ENCODE assay signal across 9 cellular contexts in the genomic region with DNA sequence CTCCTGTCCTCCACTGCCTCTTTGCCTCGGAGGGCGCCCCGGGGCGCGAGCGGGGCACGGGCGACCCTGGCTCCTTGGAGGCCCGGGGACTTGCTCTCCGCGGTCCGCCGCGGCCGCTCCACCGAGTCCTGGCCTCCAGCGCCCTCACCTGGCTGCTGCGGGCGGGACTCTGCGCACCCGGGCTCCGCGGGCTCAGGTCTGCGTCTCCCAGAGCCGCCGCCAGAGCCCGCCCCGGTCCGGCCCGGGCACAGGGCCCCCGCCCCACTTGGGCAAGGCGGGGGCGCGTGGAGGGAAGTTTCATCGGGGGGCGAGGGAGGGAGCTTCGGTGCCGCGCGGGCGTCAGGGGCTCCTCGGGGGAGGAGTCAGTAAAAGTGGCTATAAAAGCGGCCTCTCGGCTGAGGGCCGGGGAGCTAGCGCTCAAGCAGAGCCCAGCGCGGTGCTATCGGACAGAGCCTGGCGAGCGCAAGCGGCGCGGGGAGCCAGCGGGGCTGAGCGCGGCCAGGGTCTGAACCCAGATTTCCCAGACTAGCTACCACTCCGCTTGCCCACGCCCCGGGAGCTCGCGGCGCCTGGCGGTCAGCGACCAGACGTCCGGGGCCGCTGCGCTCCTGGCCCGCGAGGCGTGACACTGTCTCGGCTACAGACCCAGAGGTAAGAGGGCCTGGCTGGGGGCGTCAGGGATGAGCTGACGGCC. TPM values are rescaled to one million over a fixed set of nuclear protein-coding genes. Genes with fewer than 3 reads are reported as not detected.
A peak's percentile ranks its signal among the peaks of the same experiment; 100 is the strongest.
DNase-seq lines count a peak whose midpoint lies in the region; ATAC-seq and TF ChIP-seq lines count a peak whose summit lies in the region.
"Had no signal": no experiment of that assay in that cellular context is flagged by ENCODE, and none has a peak within 500 bp of the region (broad histone marks: within the 10 kb centered on the region; RNA-seq: fewer than 3 reads in every experiment).

A gene with protein sequence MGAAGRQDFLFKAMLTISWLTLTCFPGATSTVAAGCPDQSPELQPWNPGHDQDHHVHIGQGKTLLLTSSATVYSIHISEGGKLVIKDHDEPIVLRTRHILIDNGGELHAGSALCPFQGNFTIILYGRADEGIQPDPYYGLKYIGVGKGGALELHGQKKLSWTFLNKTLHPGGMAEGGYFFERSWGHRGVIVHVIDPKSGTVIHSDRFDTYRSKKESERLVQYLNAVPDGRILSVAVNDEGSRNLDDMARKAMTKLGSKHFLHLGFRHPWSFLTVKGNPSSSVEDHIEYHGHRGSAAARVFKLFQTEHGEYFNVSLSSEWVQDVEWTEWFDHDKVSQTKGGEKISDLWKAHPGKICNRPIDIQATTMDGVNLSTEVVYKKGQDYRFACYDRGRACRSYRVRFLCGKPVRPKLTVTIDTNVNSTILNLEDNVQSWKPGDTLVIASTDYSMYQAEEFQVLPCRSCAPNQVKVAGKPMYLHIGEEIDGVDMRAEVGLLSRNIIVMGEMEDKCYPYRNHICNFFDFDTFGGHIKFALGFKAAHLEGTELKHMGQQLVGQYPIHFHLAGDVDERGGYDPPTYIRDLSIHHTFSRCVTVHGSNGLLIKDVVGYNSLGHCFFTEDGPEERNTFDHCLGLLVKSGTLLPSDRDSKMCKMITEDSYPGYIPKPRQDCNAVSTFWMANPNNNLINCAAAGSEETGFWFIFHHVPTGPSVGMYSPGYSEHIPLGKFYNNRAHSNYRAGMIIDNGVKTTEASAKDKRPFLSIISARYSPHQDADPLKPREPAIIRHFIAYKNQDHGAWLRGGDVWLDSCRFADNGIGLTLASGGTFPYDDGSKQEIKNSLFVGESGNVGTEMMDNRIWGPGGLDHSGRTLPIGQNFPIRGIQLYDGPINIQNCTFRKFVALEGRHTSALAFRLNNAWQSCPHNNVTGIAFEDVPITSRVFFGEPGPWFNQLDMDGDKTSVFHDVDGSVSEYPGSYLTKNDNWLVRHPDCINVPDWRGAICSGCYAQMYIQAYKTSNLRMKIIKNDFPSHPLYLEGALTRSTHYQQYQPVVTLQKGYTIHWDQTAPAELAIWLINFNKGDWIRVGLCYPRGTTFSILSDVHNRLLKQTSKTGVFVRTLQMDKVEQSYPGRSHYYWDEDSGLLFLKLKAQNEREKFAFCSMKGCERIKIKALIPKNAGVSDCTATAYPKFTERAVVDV (N-terminal part only) (plus strand): TSS at position 407 of the 694 bp plus-strand sequence. CDS start 94,510 bp downstream, outside the sequence.

- no peaks in the 10 kb centered on the region for H3K79me2 ChIP-seq in hepatocyte

- no peak for ATAC-seq in GM21737 (IDR thresholded peaks at IDR 0.05; ENCODE audit: unreplicated experiment)

- H3K4me3 ChIP-seq in HUES64 (ENCODE audit: low read length) = peak within 1 kb of the TSS; percentile 52
- peak within 1 kb of the TSS; percentile 50 for H3K4me3 ChIP-seq in astrocyte of the spinal cord (ENCODE audit: low read depth, low read length)
- H3K4me3 ChIP-seq in hepatocyte = peak within 1 kb of the TSS; percentile 62

- peak; percentile 65 for DNase-seq in DMS114 treated with DMSO at 0.1 percent for 48 hours (lab: John Stamatoyannopoulos, UW; ENCODE audit: unreplicated experiment)
- peak; percentile 60 for DNase-seq in RPMI7951 (ENCODE audit: low read depth)
- DNase-seq in astrocyte of the spinal cord (ENCODE audit: low read depth, low spot score) = peak; percentile 78
- DNase-seq in hepatocyte (ENCODE audit: low spot score) = peak; percentile 91
- peak; percentile 49 for DNase-seq in putamen (ENCODE audit: low spot score)
- no peak for DNase-seq in OCI-M2 (lab: John Stamatoyannopoulos, UW; ENCODE audit: unreplicated experiment)

- H4K20me1 ChIP-seq in hepatocyte (ENCODE audit: insufficient read depth, poor library complexity, severe bottlenecking) = no peaks in the 10 kb centered on the region

- H3K4me1 ChIP-seq in HUES64 (ENCODE audit: insufficient read depth, low read length) (0 out of 2 replicates have a peak, but pooled peaks cover 5% of the 10 kb centered on the region), hepatocyte (ENCODE audit: insufficient read depth) (peaks cover 18% of the 10 kb centered on the region)

- 1% methylated on average over 75 of the region's 75 CpGs for WGBS in HUES64
- WGBS in hepatocyte (ENCODE audit: low lambda C conversion rate, missing lambda C conversion rate) = 1% methylated on average over 42 of the region's 75 CpGs

- H3K27ac ChIP-seq in HUES64 (ENCODE audit: low read depth, low read length) (no peak within 1 kb of the TSS), hepatocyte (no peak within 1 kb of the TSS)

- TF ChIP-seq CTCF in astrocyte of the spinal cord (IDR thresholded peaks at IDR 0.05; ENCODE audit: low read depth, low read length) (peak; percentile 75), hepatocyte (IDR thresholded peaks at IDR 0.05; ENCODE audit: poor library complexity) (peak; percentile 88)

- no peaks in the 10 kb centered on the region for H3K9me2 ChIP-seq in hepatocyte (replicated peaks; ENCODE audit: insufficient read depth)

- no peaks in the 10 kb centered on the region for H3K9me3 ChIP-seq in HUES64 (ENCODE audit: insufficient read depth, low read depth, low read length)
- no peaks in the 10 kb centered on the region for H3K9me3 ChIP-seq in hepatocyte (ENCODE audit: low read depth)

- H3K36me3 ChIP-seq in HUES64 (ENCODE audit: insufficient read depth, low read length) (no peaks in the 10 kb centered on the region), hepatocyte (replicated peaks; ENCODE audit: insufficient read depth, low read depth) (no peaks in the 10 kb centered on the region)

- H3K27me3 ChIP-seq in HUES64 (ENCODE audit: insufficient read depth, low read length) (peaks cover 60% of the 10 kb centered on the region), hepatocyte (peaks cover 35% of the 10 kb centered on the region)

- H2AFZ ChIP-seq in hepatocyte = no peak within 1 kb of the TSS

- in situ Hi-C loops in astrocyte of the spinal cord (cut with HindIII; ENCODE audit: low sequenced_read_pairs) = no loop called here

- H3K4me2 ChIP-seq in hepatocyte = peak within 1 kb of the TSS; percentile 100

- H3K9ac ChIP-seq in HUES64 (ENCODE audit: low read depth, low read length) = no peak within 1 kb of the TSS

RNA-seq across cellular contexts. Expression of the gene that starts here (rescaled TPM):
- 0.10 TPM for polyA plus RNA-seq in HUES64 (2013, experiment 1 of 2)
- polyA plus RNA-seq in HUES64 (2013, experiment 2 of 2) = 0.19 TPM
- 1.1 and 2.6 TPM in 2 replicates for total RNA-seq in RPMI7951 (2014; rRNA removed; shearing (Covaris generic))
- total RNA-seq in hepatocyte = 2.1 and 2.3 TPM in 2 replicates
- 3.5 and 4.4 TPM in 2 replicates for polyA plus RNA-seq in hepatocyte
- total RNA-seq: activated CD8-positive, alpha-beta memory T cell treated with anti-CD3 and anti-CD28 coated beads for 36 hours had no signal
